In genomic region chr2:196653843-196654242, GRCh38 we compare ENCODE assay signal across 27 cellular contexts.
"Had no signal": no experiment of that assay in that cellular context is flagged by ENCODE, and none has a peak within 500 bp of the region (broad histone marks: within the 10 kb centered on the region; RNA-seq: fewer than 3 reads in every experiment).

No MANE protein-coding gene starts in this region.

- H3K27ac Mint-ChIP-seq: activated CD4-positive, alpha-beta memory T cell treated with anti-CD3 and anti-CD28 coated beads, Interleukin-2, amount 10 ng/mL, durations not matched to agents 7 days and 5 days; activated naive CD4-positive, alpha-beta T cell treated with anti-CD3 and anti-CD28 coated beads, Interleukin-2, amount 10 ng/mL, durations not matched to agents 7 days and 5 days; activated naive CD4-positive, alpha-beta T cell treated with anti-CD3 and anti-CD28 coated beads, Interleukin-2, amount 50 U/mL, for 72 hours; activated naive CD8-positive, alpha-beta T cell treated with anti-CD3 and anti-CD28 coated beads, Interleukin-2, amount 10 ng/mL, durations not matched to agents 7 days and 5 days; activated T-cell treated with anti-CD3 and anti-CD28 coated beads, Interleukin-2, amount 50 U/mL, for 24 hours; activated T-cell treated with anti-CD3 and anti-CD28 coated beads, Interleukin-2, amount 50 U/mL, for 72 hours; brain; WTC11 had no signal

- DNase-seq: activated CD4-positive, alpha-beta memory T cell treated with anti-CD3 and anti-CD28 coated beads, Interleukin-2, amount 10 ng/mL, durations not matched to agents 7 days and 5 days; activated CD4-positive, alpha-beta T cell treated with anti-CD3 and anti-CD28 coated beads for 1 hour; activated CD4-positive, alpha-beta T cell treated with anti-CD3 and anti-CD28 coated beads for 4 hours; activated CD8-positive, alpha-beta memory T cell treated with anti-CD3 and anti-CD28 coated beads, Interleukin-2, amount 50 U/mL, for 48 hours; activated gamma-delta T cell; activated naive CD4-positive, alpha-beta T cell; activated naive CD4-positive, alpha-beta T cell treated with anti-CD3 and anti-CD28 coated beads, Interleukin-2, amount 10 ng/mL, durations not matched to agents 7 days and 5 days; activated naive CD8-positive, alpha-beta T cell treated with anti-CD3 and anti-CD28 coated beads, Interleukin-2, amount 10 ng/mL, durations not matched to agents 7 days and 5 days; activated T-cell treated with anti-CD3 and anti-CD28 coated beads for 4 hours; activated T-cell treated with anti-CD3 and anti-CD28 coated beads, Interleukin-2, amount 50 U/mL, for 24 hours; activated T-cell treated with anti-CD3 and anti-CD28 coated beads, Interleukin-2, amount 50 U/mL, for 72 hours; central memory CD4-positive, alpha-beta T cell; cerebellar nuclear complex; colonic mucosa; effector CD8-positive, alpha-beta T cell; esophagus squamous epithelium; foreskin melanocyte; heart right ventricle; T-helper 2 cell had no signal

- ATAC-seq: activated naive CD4-positive, alpha-beta T cell treated with anti-CD3 and anti-CD28 coated beads, Interleukin-2, amount 50 U/mL, for 72 hours; activated T-cell treated with anti-CD3 and anti-CD28 coated beads, Interleukin-2, amount 50 U/mL, for 72 hours; gastroesophageal sphincter; heart right ventricle had no signal

- H3K4me1 ChIP-seq: ascending aorta, breast epithelium, colonic mucosa, esophagus squamous epithelium, gastroesophageal sphincter, heart right ventricle had no signal

- H3K36me3 ChIP-seq: ascending aorta, breast epithelium, cardiac muscle cell, colonic mucosa, esophagus squamous epithelium, gastroesophageal sphincter, heart right ventricle had no signal

- H3K4me1 Mint-ChIP-seq: activated CD4-positive, alpha-beta memory T cell treated with anti-CD3 and anti-CD28 coated beads, Interleukin-2, amount 10 ng/mL, durations not matched to agents 7 days and 5 days; activated naive CD4-positive, alpha-beta T cell treated with anti-CD3 and anti-CD28 coated beads, Interleukin-2, amount 10 ng/mL, durations not matched to agents 7 days and 5 days; activated naive CD8-positive, alpha-beta T cell treated with anti-CD3 and anti-CD28 coated beads, Interleukin-2, amount 10 ng/mL, durations not matched to agents 7 days and 5 days; brain had no signal

- H3K9me3 ChIP-seq: colonic mucosa had no signal

- H3K4me3 ChIP-seq: ascending aorta, breast epithelium, cardiac muscle cell, colonic mucosa, esophagus squamous epithelium, gastroesophageal sphincter, heart right ventricle, hepatocyte had no signal

- H3K27me3 Mint-ChIP-seq: activated CD4-positive, alpha-beta memory T cell treated with anti-CD3 and anti-CD28 coated beads, Interleukin-2, amount 10 ng/mL, durations not matched to agents 7 days and 5 days; activated naive CD4-positive, alpha-beta T cell treated with anti-CD3 and anti-CD28 coated beads, Interleukin-2, amount 10 ng/mL, durations not matched to agents 7 days and 5 days; activated naive CD8-positive, alpha-beta T cell treated with anti-CD3 and anti-CD28 coated beads, Interleukin-2, amount 10 ng/mL, durations not matched to agents 7 days and 5 days; brain had no signal

- H3K4me3 Mint-ChIP-seq: activated CD4-positive, alpha-beta memory T cell treated with anti-CD3 and anti-CD28 coated beads, Interleukin-2, amount 10 ng/mL, durations not matched to agents 7 days and 5 days; activated naive CD4-positive, alpha-beta T cell treated with anti-CD3 and anti-CD28 coated beads, Interleukin-2, amount 10 ng/mL, durations not matched to agents 7 days and 5 days; activated naive CD8-positive, alpha-beta T cell treated with anti-CD3 and anti-CD28 coated beads, Interleukin-2, amount 10 ng/mL, durations not matched to agents 7 days and 5 days; activated T-cell treated with anti-CD3 and anti-CD28 coated beads, Interleukin-2, amount 50 U/mL, for 24 hours; activated T-cell treated with anti-CD3 and anti-CD28 coated beads, Interleukin-2, amount 50 U/mL, for 72 hours; brain; WTC11 had no signal
